Comparison of ENCODE assay signal across 25 cellular contexts in genomic region chr13:40215311-40215710, GRCh38.
"Had no signal": no experiment of that assay in that cellular context is flagged by ENCODE, and none has a peak within 500 bp of the region (broad histone marks: within the 10 kb centered on the region; RNA-seq: fewer than 3 reads in every experiment).

No MANE protein-coding gene starts in this region.

- H3K27me3 Mint-ChIP-seq: activated CD8-positive, alpha-beta memory T cell treated with anti-CD3 and anti-CD28 coated beads, Interleukin-2, amount 10 ng/mL, durations not matched to agents 7 days and 5 days; activated naive CD8-positive, alpha-beta T cell treated with anti-CD3 and anti-CD28 coated beads, Interleukin-2, amount 50 U/mL, for 24 hours; activated T-cell treated with anti-CD3 and anti-CD28 coated beads, Interleukin-2, amount 50 U/mL, for 24 hours; central memory CD8-positive, alpha-beta T cell; T-helper 17 cell had no signal

- ATAC-seq: activated CD8-positive, alpha-beta memory T cell treated with anti-CD3 and anti-CD28 coated beads, Interleukin-2, amount 10 ng/mL, durations not matched to agents 7 days and 5 days; activated naive CD8-positive, alpha-beta T cell treated with anti-CD3 and anti-CD28 coated beads, Interleukin-2, amount 50 U/mL, for 24 hours; PC-3; T-helper 17 cell; WTC11 had no signal

- H3K9me3 Mint-ChIP-seq: central memory CD8-positive, alpha-beta T cell had no signal

- H3K36me3 Mint-ChIP-seq: brain, WTC11 had no signal

- H3K4me3 ChIP-seq: ascending aorta, MG63 had no signal

- H3K4me3 Mint-ChIP-seq: activated CD8-positive, alpha-beta memory T cell treated with anti-CD3 and anti-CD28 coated beads, Interleukin-2, amount 10 ng/mL, durations not matched to agents 7 days and 5 days; activated naive CD8-positive, alpha-beta T cell treated with anti-CD3 and anti-CD28 coated beads, Interleukin-2, amount 50 U/mL, for 24 hours; activated T-cell treated with anti-CD3 and anti-CD28 coated beads, Interleukin-2, amount 50 U/mL, for 24 hours; brain; central memory CD8-positive, alpha-beta T cell; T-helper 17 cell; WTC11 had no signal

- H3K4me1 Mint-ChIP-seq: brain had no signal

- H3K36me3 ChIP-seq: ascending aorta, MG63 had no signal

- H3K27ac Mint-ChIP-seq: activated naive CD8-positive, alpha-beta T cell treated with anti-CD3 and anti-CD28 coated beads, Interleukin-2, amount 50 U/mL, for 24 hours; activated T-cell treated with anti-CD3 and anti-CD28 coated beads, Interleukin-2, amount 50 U/mL, for 24 hours; brain; T-helper 17 cell; WTC11 had no signal

- H3K27me3 ChIP-seq: ascending aorta, MG63 had no signal

- DNase-seq: activated CD4-positive, alpha-beta T cell treated with anti-CD3 and anti-CD28 coated beads for 48 hours; activated CD4-positive, alpha-beta T cell treated with anti-CD3 and anti-CD28 coated beads, Interleukin-2, amount 50 U/mL, for 4 hours; activated CD4-positive, CD25-positive, alpha-beta regulatory T cell treated with anti-CD3 and anti-CD28 coated beads, Interleukin-2, amount 50 U/mL, for 72 hours; activated gamma-delta T cell; activated naive CD4-positive, alpha-beta T cell treated with anti-CD3 and anti-CD28 coated beads, Interleukin-2, amount 50 U/mL, for 16 hours; activated naive CD8-positive, alpha-beta T cell treated with anti-CD3 and anti-CD28 coated beads, Interleukin-2, amount 50 U/mL, for 24 hours; activated T-cell treated with anti-CD3 and anti-CD28 coated beads, Interleukin-2, amount 50 U/mL, for 24 hours; amniotic stem cell; cortex of kidney; MG63; NCI-H1092; NCI-H1417; NCI-H2029; NCI-H510A treated with DMSO at 0.1 percent for 48 hours; NCI-H69; NK-92 treated with Interleukin-12 subunit alpha and Interleukin-12 subunit beta, amount 100 ng/mL, for 24 hours; PC-3; SHP77 treated with DMSO at 0.1 percent for 48 hours; T-helper 17 cell; T-helper 9 cell had no signal

- H3K9me3 ChIP-seq: ascending aorta, MG63 had no signal

- H3K4me1 ChIP-seq: ascending aorta had no signal
